ENCODE assay signal across 1 cellular context in genomic region chr2:42764096-42764495, GRCh38.
A peak's percentile ranks its signal among the peaks of the same experiment; 100 is the strongest.
TF ChIP-seq lines count a peak whose summit lies in the region.

A gene with protein sequence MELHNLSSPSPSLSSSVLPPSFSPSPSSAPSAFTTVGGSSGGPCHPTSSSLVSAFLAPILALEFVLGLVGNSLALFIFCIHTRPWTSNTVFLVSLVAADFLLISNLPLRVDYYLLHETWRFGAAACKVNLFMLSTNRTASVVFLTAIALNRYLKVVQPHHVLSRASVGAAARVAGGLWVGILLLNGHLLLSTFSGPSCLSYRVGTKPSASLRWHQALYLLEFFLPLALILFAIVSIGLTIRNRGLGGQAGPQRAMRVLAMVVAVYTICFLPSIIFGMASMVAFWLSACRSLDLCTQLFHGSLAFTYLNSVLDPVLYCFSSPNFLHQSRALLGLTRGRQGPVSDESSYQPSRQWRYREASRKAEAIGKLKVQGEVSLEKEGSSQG (minus strand): TSS chr2:42764135. CDS start chr2:42764062, 73 bp downstream.

TF ChIP-seq in HepG2, 621 proteins besides CTCF, POLR2A, EP300 and RAD21 (continued from another document):
- TF ChIP-seq, protein P1, sequence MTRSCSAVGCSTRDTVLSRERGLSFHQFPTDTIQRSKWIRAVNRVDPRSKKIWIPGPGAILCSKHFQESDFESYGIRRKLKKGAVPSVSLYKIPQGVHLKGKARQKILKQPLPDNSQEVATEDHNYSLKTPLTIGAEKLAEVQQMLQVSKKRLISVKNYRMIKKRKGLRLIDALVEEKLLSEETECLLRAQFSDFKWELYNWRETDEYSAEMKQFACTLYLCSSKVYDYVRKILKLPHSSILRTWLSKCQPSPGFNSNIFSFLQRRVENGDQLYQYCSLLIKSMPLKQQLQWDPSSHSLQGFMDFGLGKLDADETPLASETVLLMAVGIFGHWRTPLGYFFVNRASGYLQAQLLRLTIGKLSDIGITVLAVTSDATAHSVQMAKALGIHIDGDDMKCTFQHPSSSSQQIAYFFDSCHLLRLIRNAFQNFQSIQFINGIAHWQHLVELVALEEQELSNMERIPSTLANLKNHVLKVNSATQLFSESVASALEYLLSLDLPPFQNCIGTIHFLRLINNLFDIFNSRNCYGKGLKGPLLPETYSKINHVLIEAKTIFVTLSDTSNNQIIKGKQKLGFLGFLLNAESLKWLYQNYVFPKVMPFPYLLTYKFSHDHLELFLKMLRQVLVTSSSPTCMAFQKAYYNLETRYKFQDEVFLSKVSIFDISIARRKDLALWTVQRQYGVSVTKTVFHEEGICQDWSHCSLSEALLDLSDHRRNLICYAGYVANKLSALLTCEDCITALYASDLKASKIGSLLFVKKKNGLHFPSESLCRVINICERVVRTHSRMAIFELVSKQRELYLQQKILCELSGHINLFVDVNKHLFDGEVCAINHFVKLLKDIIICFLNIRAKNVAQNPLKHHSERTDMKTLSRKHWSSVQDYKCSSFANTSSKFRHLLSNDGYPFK (CRISPR knock-in tag; IDR thresholded peaks at IDR 0.05; ENCODE audit: borderline replicate concordance) = 0 out of 2 replicates have a peak, but pooled peaks have one; percentile 21
- peak; percentile 37 for TF ChIP-seq RBM22 (optimal IDR thresholded peaks at IDR 0.05; ENCODE audit: low read length)
- no peak for TF ChIP-seq MXD4 (CRISPR knock-in tag; IDR thresholded peaks at IDR 0.05)
- 0 out of 2 replicates have a peak, but pooled peaks have one; percentile 21 for TF ChIP-seq KMT2A (CRISPR knock-in tag; IDR thresholded peaks at IDR 0.05)
